In genomic region chr12:68641138-68641537, GRCh38 we compare ENCODE assay signal across 1 cellular context.
TF ChIP-seq lines count a peak whose summit lies in the region.

No MANE protein-coding gene starts in this region.

TF ChIP-seq in SK-N-SH treated with all-trans-retinoic acid at 6 μM for 48 hours, 23 proteins besides CTCF, POLR2A, EP300 and RAD21 (continued from another document):
- TF ChIP-seq PATZ1 (CRISPR knock-in tag; IDR thresholded peaks at IDR 0.05; ENCODE audit: borderline replicate concordance) (no peak), CSDC2 (CRISPR knock-in tag; IDR thresholded peaks at IDR 0.05) (no peak), ZC3H10 (CRISPR knock-in tag; IDR thresholded peaks at IDR 0.05) (no peak), OSR1 (CRISPR knock-in tag; IDR thresholded peaks at IDR 0.05) (no peak), SNAI2 (CRISPR knock-in tag; IDR thresholded peaks at IDR 0.05) (no peak), TOX (CRISPR knock-in tag; IDR thresholded peaks at IDR 0.05; ENCODE audit: borderline replicate concordance) (no peak)
